In the genomic region with DNA sequence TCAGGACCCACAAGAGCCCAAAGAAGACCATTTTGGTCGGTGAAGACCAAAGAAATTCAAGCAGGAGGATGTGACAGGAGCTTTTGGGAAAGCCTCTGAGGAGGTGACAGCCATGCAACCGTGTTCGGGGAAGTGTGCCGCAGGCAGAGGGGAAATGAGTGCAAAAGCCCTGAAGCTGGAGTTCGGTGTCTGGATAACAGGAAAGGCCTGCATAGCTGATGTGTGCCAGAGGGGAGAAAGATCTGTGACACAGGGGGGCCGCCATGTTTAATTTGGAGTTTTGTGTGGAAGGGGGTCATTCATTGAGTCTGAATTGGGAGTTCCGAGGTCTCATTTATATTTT, we compare ENCODE assay signal across 1 cellular context.
TF ChIP-seq lines count a peak whose summit lies in the region.

No MANE protein-coding gene starts in this region.

TF ChIP-seq in GM12878, 131 proteins besides CTCF, POLR2A, EP300 and RAD21 (continued from another document):
- TF ChIP-seq ZSCAN29 (IDR thresholded peaks at IDR 0.05), result no peak
- TF ChIP-seq RBBP5 (conservative IDR thresholded peaks at IDR 0.05), result no peak
- 0 out of 2 replicates have a peak, but pooled peaks have one; percentile 28 for TF ChIP-seq TAF1 (IDR thresholded peaks at IDR 0.05; ENCODE audit: borderline replicate concordance, low read depth, low read length)
- TF ChIP-seq EZH2 (IDR thresholded peaks at IDR 0.05; ENCODE audit: borderline replicate concordance, control insufficient read depth, low read depth, low read length), result no peak
- peak; percentile 87 for TF ChIP-seq YY1 (IDR thresholded peaks at IDR 0.05; ENCODE audit: low read depth, low read length)
- no peak for TF ChIP-seq TCF3 (IDR thresholded peaks at IDR 0.05; ENCODE audit: borderline replicate concordance, insufficient read depth, low read depth, low read length)
